ENCODE assay signal across 12 cellular contexts in the genomic region with DNA sequence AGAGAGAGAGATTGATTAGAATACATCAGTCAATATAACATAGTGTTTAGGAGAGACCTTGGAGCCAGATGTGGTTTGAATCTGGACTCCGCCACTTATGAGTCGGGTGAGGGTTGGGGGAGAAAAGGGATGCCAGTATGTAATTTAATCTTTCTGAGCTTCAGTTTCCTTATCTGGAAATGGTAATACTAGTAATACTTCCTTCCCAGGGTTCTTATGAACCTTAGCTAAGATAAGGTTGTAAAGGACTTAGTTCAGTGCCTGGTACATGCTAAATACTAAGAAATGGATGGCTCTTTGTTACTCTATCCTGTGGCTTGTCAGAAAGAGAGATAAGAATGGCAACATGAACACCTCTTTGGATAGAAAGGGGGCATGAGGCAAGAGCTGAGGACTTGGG.
DNase-seq lines count a peak whose midpoint lies in the region; ATAC-seq and TF ChIP-seq lines count a peak whose summit lies in the region.
"Had no signal": no experiment of that assay in that cellular context is flagged by ENCODE, and none has a peak within 500 bp of the region (broad histone marks: within the 10 kb centered on the region; RNA-seq: fewer than 3 reads in every experiment).

No MANE protein-coding gene starts in this region.

- H3K27me3 ChIP-seq in neural progenitor cell (no peaks in the 10 kb centered on the region), upper lobe of left lung (no peaks in the 10 kb centered on the region)
- H3K27me3 ChIP-seq: colonic mucosa had no signal

- peak overlapping the region; percentile 55 for H3K4me2 ChIP-seq in neural progenitor cell
- no peak overlapping the region for H3K4me2 ChIP-seq in OCI-LY7 (ENCODE audit: low read length)

- TF ChIP-seq CTCF in neural progenitor cell (IDR thresholded peaks at IDR 0.05) = no peak
- TF ChIP-seq CTCF in upper lobe of left lung (IDR thresholded peaks at IDR 0.05) = no peak
- TF ChIP-seq CTCF in OCI-LY7 (conservative IDR thresholded peaks at IDR 0.05; ENCODE audit: low read length) = no peak

- H4K20me1 ChIP-seq in neural progenitor cell (ENCODE audit: low read depth) (peaks cover 4% of the 10 kb centered on the region), OCI-LY7 (ENCODE audit: insufficient read depth, low read length) (no peaks in the 10 kb centered on the region)

- H3K36me3 Mint-ChIP-seq in neural progenitor cell = peaks cover 22% of the 10 kb centered on the region
- H3K36me3 Mint-ChIP-seq: activated naive CD8-positive, alpha-beta T cell had no signal

- H3K36me3 ChIP-seq in neural progenitor cell (no peaks in the 10 kb centered on the region), upper lobe of left lung (no peaks in the 10 kb centered on the region), OCI-LY7 (ENCODE audit: insufficient read depth, low read length) (no peaks in the 10 kb centered on the region)
- H3K36me3 ChIP-seq: colonic mucosa had no signal

- POLR2A ChIA-PET in OCI-LY7 (lab: Charles Lee) = interaction anchor here (0.6 kb wide), 1 partner anchor 10 kb away, joined by 3 read pairs; no protein-coding TSS in a partner anchor

- H3K9me3 ChIP-seq in neural progenitor cell (ENCODE audit: low read depth) (no peaks in the 10 kb centered on the region), upper lobe of left lung (no peaks in the 10 kb centered on the region), OCI-LY7 (ENCODE audit: low read length) (no peaks in the 10 kb centered on the region)
- H3K9me3 ChIP-seq: colonic mucosa had no signal

- H3K9me3 Mint-ChIP-seq in neural progenitor cell = no peaks in the 10 kb centered on the region

- TF ChIP-seq POLR2A in upper lobe of left lung (IDR thresholded peaks at IDR 0.05) = no peak

- no peak overlapping the region for H3K4me3 ChIP-seq in neural progenitor cell
- no peak overlapping the region for H3K4me3 ChIP-seq in upper lobe of left lung
- H3K4me3 ChIP-seq in OCI-LY7 (ENCODE audit: low read depth, low read length, poor library complexity, severe bottlenecking) = no peak overlapping the region
- H3K4me3 ChIP-seq: colonic mucosa had no signal

- H2AFZ ChIP-seq in neural progenitor cell (replicated peaks) (no peak overlapping the region), OCI-LY7 (ENCODE audit: low read length) (no peak overlapping the region)

- ATAC-seq in upper lobe of left lung (ENCODE audit: low FRiP score in 2 of 2) = no peak
- ATAC-seq: activated CD4-positive, CD25-positive, alpha-beta regulatory T cell treated with anti-CD3 and anti-CD28 coated beads, Interleukin-2, amount 50 U/mL, for 24 hours had no signal

- no peaks in the 10 kb centered on the region for H3K9me2 ChIP-seq in OCI-LY7 (ENCODE audit: insufficient read depth, low read length)

- WGBS in upper lobe of left lung, 2 donors = 81 to 86% methylated on average over 2 of the region's 2 CpGs

- H3F3A ChIP-seq in neural progenitor cell (ENCODE audit: low read depth) = peaks cover 17% of the 10 kb centered on the region

- peaks cover 7% of the 10 kb centered on the region for H3K27me3 Mint-ChIP-seq in neural progenitor cell (ENCODE audit: insufficient read depth, low read depth)
- H3K27me3 Mint-ChIP-seq: activated naive CD8-positive, alpha-beta T cell had no signal

- no TSS peak for BruUV-seq in OCI-LY7 (replicated peaks; lab: Mats Ljungman, UMichigan)

- intact Hi-C loops in OCI-LY7 (cut with micrococcal nuclease; ENCODE audit: unreplicated experiment) = no loop called here

- CTCF ChIA-PET in OCI-LY7 (lab: Charles Lee; ENCODE audit: unreplicated experiment) = no interaction called here

- DNase-seq in NCI-H2171 treated with DMSO at 0.1 percent for 48 hours (lab: John Stamatoyannopoulos, UW) = peak; percentile 23
- no peak for DNase-seq in NCI-H2171 (lab: John Stamatoyannopoulos, UW)
- DNase-seq in epithelial cell of prostate (ENCODE audit: low read depth, low spot score) = no peak
- no peak for DNase-seq in neural progenitor cell (ENCODE audit: low spot score)
- DNase-seq in upper lobe of left lung = no peak
- no peak for DNase-seq in OCI-LY7 (ENCODE audit: low spot score)
- DNase-seq in NCI-H2081 treated with DMSO at 0.1 percent for 48 hours (lab: John Stamatoyannopoulos, UW) = no peak
- DNase-seq in SKM-1 treated with dmso at 0.1 percent for 144 hours (lab: John Stamatoyannopoulos, UW; ENCODE audit: unreplicated experiment) = no peak
- DNase-seq: stimulated activated naive CD4-positive, alpha-beta T cell had no signal

- TF ChIP-seq EP300 in upper lobe of left lung (IDR thresholded peaks at IDR 0.05) = no peak

- H3K9ac ChIP-seq in neural progenitor cell = no peak overlapping the region

- H3K79me2 ChIP-seq in neural progenitor cell (ENCODE audit: low read depth) = no peaks in the 10 kb centered on the region
- H3K79me2 ChIP-seq in OCI-LY7 (ENCODE audit: insufficient read depth, low read depth, low read length) = no peaks in the 10 kb centered on the region

- H3K27ac ChIP-seq in epithelial cell of prostate (peak overlapping the region; percentile 83), neural progenitor cell (no peak overlapping the region), upper lobe of left lung (peak overlapping the region; percentile 61 to 93 (median 83)), OCI-LY7 (ENCODE audit: low read depth, low read length, poor library complexity, severe bottlenecking) (no peak overlapping the region)

- no peak overlapping the region for H3K4me3 Mint-ChIP-seq in neural progenitor cell
- H3K4me3 Mint-ChIP-seq: activated naive CD8-positive, alpha-beta T cell had no signal

- H3K27ac Mint-ChIP-seq in neural progenitor cell = no peak overlapping the region
- H3K27ac Mint-ChIP-seq: activated naive CD8-positive, alpha-beta T cell had no signal

- peaks cover 51% of the 10 kb centered on the region for H3K4me1 Mint-ChIP-seq in neural progenitor cell

- H3K4me1 ChIP-seq in neural progenitor cell (peaks cover 35% of the 10 kb centered on the region), upper lobe of left lung (peaks cover 22 to 47% (median 34%) of the 10 kb centered on the region in 4 donors), OCI-LY7 (ENCODE audit: insufficient read depth, low read length, poor library complexity, severe bottlenecking) (no peaks in the 10 kb centered on the region)

Comparison
In these comparisons a context has a peak if more than half of its experiments do, and no peak if none do; other contexts are left out.
1. H3K27ac ChIP-seq: peak in epithelial cell of prostate (single experiment) and upper lobe of left lung (4 of 4); none in neural progenitor cell (single experiment) and OCI-LY7 (single experiment).